ENCODE assay signal across 16 cellular contexts in genomic region chr11:68345776-68346728, GRCh38. TPM values are rescaled to one million over a fixed set of nuclear protein-coding genes. Genes with fewer than 3 reads are reported as not detected.
DNase-seq lines count a peak whose midpoint lies in the region; ATAC-seq and TF ChIP-seq lines count a peak whose summit lies in the region.
"Had no signal": no experiment of that assay in that cellular context is flagged by ENCODE, and none has a peak within 500 bp of the region (broad histone marks: within the 10 kb centered on the region; RNA-seq: fewer than 3 reads in every experiment).

No MANE protein-coding gene starts in this region.

- no peaks in the 10 kb centered on the region for H3K9me3 ChIP-seq in upper lobe of left lung
- H3K9me3 ChIP-seq: spleen had no signal

- H3K9me3 Mint-ChIP-seq in activated CD4-positive, alpha-beta T cell treated with anti-CD3 and anti-CD28 coated beads, Interleukin-2, amount 10 ng/mL, durations not matched to agents 24 days and 14 days = peaks cover 6% of the 10 kb centered on the region
- H3K9me3 Mint-ChIP-seq in nephron progenitor cell = peaks cover 17% of the 10 kb centered on the region

- WGBS in upper lobe of left lung, 2 donors = 66 to 71% methylated on average over 11 to 12 of the region's 12 CpGs

- no peak for DNase-seq in activated CD4-positive, alpha-beta T cell treated with anti-CD3 and anti-CD28 coated beads, Interleukin-2, amount 10 ng/mL, durations not matched to agents 24 days and 14 days
- DNase-seq in activated CD4-positive, alpha-beta T cell treated with anti-CD3 and anti-CD28 coated beads for 48 hours = no peak
- peak; percentile 85 for DNase-seq in cardiac septum (ENCODE audit: low spot score)
- no peak for DNase-seq in nephron progenitor cell
- peak in 1 of 2 donors; percentile 66 for DNase-seq in upper lobe of left lung
- no peak for DNase-seq in NCI-H2227 treated with DMSO at 0.1 percent for 48 hours (lab: John Stamatoyannopoulos, UW)
- no peak for DNase-seq in NOMO-1 treated with DMSO at 0.1 percent for 48 hours (lab: John Stamatoyannopoulos, UW; ENCODE audit: unreplicated experiment)
- DNase-seq in HuH-7 (ENCODE audit: low spot score) = no peak
- DNase-seq: activated T-cell treated with anti-CD3 and anti-CD28 coated beads, Interleukin-2, amount 50 U/mL, for 48 hours; erythroblast; NCI-H1930; spleen; substantia nigra had no signal

- no peaks in the 10 kb centered on the region for H3K27me3 Mint-ChIP-seq in activated CD4-positive, alpha-beta T cell treated with anti-CD3 and anti-CD28 coated beads, Interleukin-2, amount 10 ng/mL, durations not matched to agents 24 days and 14 days
- peaks cover 4% of the 10 kb centered on the region for H3K27me3 Mint-ChIP-seq in nephron progenitor cell (ENCODE audit: low read depth, poor library complexity)

- H3K4me1 Mint-ChIP-seq in activated CD4-positive, alpha-beta T cell treated with anti-CD3 and anti-CD28 coated beads, Interleukin-2, amount 10 ng/mL, durations not matched to agents 24 days and 14 days = peaks cover 18% of the 10 kb centered on the region
- H3K4me1 Mint-ChIP-seq in nephron progenitor cell = peaks cover 59% of the 10 kb centered on the region

- TF ChIP-seq EP300 in upper lobe of left lung (IDR thresholded peaks at IDR 0.05) = no peak

- peak overlapping the region; percentile 40 for H3K27ac Mint-ChIP-seq in activated CD4-positive, alpha-beta T cell treated with anti-CD3 and anti-CD28 coated beads, Interleukin-2, amount 10 ng/mL, durations not matched to agents 24 days and 14 days
- peak overlapping the region; percentile 95 for H3K27ac Mint-ChIP-seq in nephron progenitor cell
- H3K27ac Mint-ChIP-seq: T-helper 1 cell treated with Interleukin-12 subunit alpha and Interleukin-12 subunit beta and Interleukin-4 antibody, amounts not matched to agents 30 μg/mL and 1 μg/mL, for 36 hours had no signal

- no peaks in the 10 kb centered on the region for H3K27me3 ChIP-seq in upper lobe of left lung
- H3K27me3 ChIP-seq: hepatocyte, spleen had no signal

- H3K36me3 ChIP-seq in upper lobe of left lung = peaks cover 0 to 2% (median 0%) of the 10 kb centered on the region in 4 donors
- H3K36me3 ChIP-seq: spleen had no signal

- ATAC-seq in upper lobe of left lung (ENCODE audit: low FRiP score in 2 of 2) = no peak

- H3K27ac ChIP-seq in upper lobe of left lung = peak overlapping the region in 3 of 4 donors; percentile 0 to 41 (median 40)
- H3K27ac ChIP-seq: 22Rv1, hepatocyte had no signal

- H3K36me3 Mint-ChIP-seq in activated CD4-positive, alpha-beta T cell treated with anti-CD3 and anti-CD28 coated beads, Interleukin-2, amount 10 ng/mL, durations not matched to agents 24 days and 14 days (ENCODE audit: low read depth) = peaks cover 8% of the 10 kb centered on the region
- H3K36me3 Mint-ChIP-seq in nephron progenitor cell (ENCODE audit: low read depth) = peaks cover 47% of the 10 kb centered on the region

- H3K4me3 Mint-ChIP-seq in activated CD4-positive, alpha-beta T cell treated with anti-CD3 and anti-CD28 coated beads, Interleukin-2, amount 10 ng/mL, durations not matched to agents 24 days and 14 days = no peak overlapping the region
- no peak overlapping the region for H3K4me3 Mint-ChIP-seq in nephron progenitor cell
- H3K4me3 Mint-ChIP-seq: T-helper 1 cell treated with Interleukin-12 subunit alpha and Interleukin-12 subunit beta and Interleukin-4 antibody, amounts not matched to agents 30 μg/mL and 1 μg/mL, for 36 hours had no signal

- no peak for TF ChIP-seq CTCF in nephron progenitor cell (IDR thresholded peaks at IDR 0.05)
- no peak for TF ChIP-seq CTCF in upper lobe of left lung (IDR thresholded peaks at IDR 0.05)

- intact Hi-C loops in activated CD4-positive, alpha-beta T cell treated with anti-CD3 and anti-CD28 coated beads, Interleukin-2, amount 10 ng/mL, durations not matched to agents 24 days and 14 days (cut with micrococcal nuclease) = no loop called here
- intact Hi-C loops in cardiac septum (cut with DNase I) = loop anchor here (2.0 kb wide), 1 partner anchor 33 kb away; the partner anchor contains the start of gene LRP5

- no peak for TF ChIP-seq POLR2A in upper lobe of left lung (IDR thresholded peaks at IDR 0.05)

- H3K4me3 ChIP-seq in upper lobe of left lung = no peak overlapping the region
- H3K4me3 ChIP-seq: hepatocyte, spleen had no signal

- peaks cover 29 to 72% (median 43%) of the 10 kb centered on the region in 4 donors for H3K4me1 ChIP-seq in upper lobe of left lung

RNA-seq across cellular contexts. Expression of gene LRP5, which starts 33.7 kb away (rescaled TPM):
- 23.8 and 33.8 TPM in 2 replicates for total RNA-seq in activated CD4-positive, alpha-beta T cell treated with anti-CD3 and anti-CD28 coated beads, Interleukin-2, amount 10 ng/mL, durations not matched to agents 24 days and 14 days
- total RNA-seq in cardiac septum (38.6 TPM), upper lobe of left lung (10 to 100 TPM; 51.5 to 79.4 (median 67.6) TPM)
